ENCODE assay signal across 24 cellular contexts in the genomic region with DNA sequence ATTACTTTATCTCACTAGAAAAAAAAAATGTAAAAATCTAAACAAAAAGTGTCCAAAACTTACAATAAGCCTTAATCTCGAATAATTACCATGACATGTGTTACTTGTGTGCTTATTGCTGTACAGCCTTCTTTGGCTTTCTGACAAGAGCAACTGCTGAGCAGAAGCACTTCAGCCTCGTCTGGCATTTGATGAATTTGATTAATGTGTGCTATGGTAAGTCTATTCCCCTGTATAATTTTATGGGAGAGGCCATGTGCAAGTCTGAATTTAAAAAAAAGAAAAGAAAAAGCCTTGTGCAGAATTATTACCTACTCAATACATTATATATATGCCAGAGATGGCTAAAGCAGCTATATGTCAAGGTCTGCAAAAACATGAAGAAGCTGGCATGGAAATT.
A peak's percentile ranks its signal among the peaks of the same experiment; 100 is the strongest.
DNase-seq lines count a peak whose midpoint lies in the region; ATAC-seq and TF ChIP-seq lines count a peak whose summit lies in the region.
"Had no signal": no experiment of that assay in that cellular context is flagged by ENCODE, and none has a peak within 500 bp of the region (broad histone marks: within the 10 kb centered on the region; RNA-seq: fewer than 3 reads in every experiment).

No MANE protein-coding gene starts in this region.

- H3K27ac ChIP-seq in prostate gland = no peak overlapping the region
- H3K27ac ChIP-seq in mesendoderm (ENCODE audit: low read depth, low read length) = no peak overlapping the region
- H3K27ac ChIP-seq: 22Rv1, dorsolateral prefrontal cortex, epithelial cell of prostate, hepatocyte had no signal

- H3K9me3 ChIP-seq in prostate gland = no peaks in the 10 kb centered on the region
- H3K9me3 ChIP-seq: Caco-2, spleen had no signal

- H3K79me1 ChIP-seq in mesendoderm (ENCODE audit: low read length) = no peaks in the 10 kb centered on the region

- H3K27me3 Mint-ChIP-seq in activated naive CD4-positive, alpha-beta T cell treated with anti-CD3 and anti-CD28 coated beads, Interleukin-2, amount 10 ng/mL, durations not matched to agents 7 days and 5 days = no peaks in the 10 kb centered on the region
- H3K27me3 Mint-ChIP-seq in nephron (ENCODE audit: low read depth) = no peaks in the 10 kb centered on the region
- H3K27me3 Mint-ChIP-seq: activated B cell treated with CpG ODN at 0.5 μM for 24 hours had no signal

- H4K5ac ChIP-seq in mesendoderm (ENCODE audit: low read length) = no peak overlapping the region

- no peak overlapping the region for H3K56ac ChIP-seq in mesendoderm (ENCODE audit: low read length)

- H3K4me2 ChIP-seq in mesendoderm (ENCODE audit: low read length) = no peak overlapping the region
- H3K4me2 ChIP-seq: hepatocyte had no signal

- no peak overlapping the region for H4K8ac ChIP-seq in mesendoderm (ENCODE audit: low read depth, low read length)

- H3K4me1 Mint-ChIP-seq in activated naive CD4-positive, alpha-beta T cell treated with anti-CD3 and anti-CD28 coated beads, Interleukin-2, amount 10 ng/mL, durations not matched to agents 7 days and 5 days = peaks cover 23% of the 10 kb centered on the region
- H3K4me1 Mint-ChIP-seq in nephron = peaks cover 38% of the 10 kb centered on the region

- H2AK5ac ChIP-seq in mesendoderm (ENCODE audit: low read length) = no peak overlapping the region

- no peak for TF ChIP-seq CTCF in nephron (IDR thresholded peaks at IDR 0.05; ENCODE audit: unreplicated experiment in 3 of 3)
- no peak for TF ChIP-seq CTCF in prostate gland (IDR thresholded peaks at IDR 0.05)

- CTCF ChIA-PET in activated naive CD4-positive, alpha-beta T cell treated with anti-CD3 and anti-CD28 coated beads, Interleukin-2, amount 10 ng/mL, durations not matched to agents 7 days and 5 days (lab: Charles Lee) = no interaction called here

- no peak overlapping the region for H2BK15ac ChIP-seq in mesendoderm (replicated peaks; ENCODE audit: low read depth)

- H3K9ac ChIP-seq in mesendoderm (ENCODE audit: low read length) = no peak overlapping the region

- intact Hi-C loops in prostate gland (cut with DNase I) = no loop called here

- H3K9me3 Mint-ChIP-seq in activated naive CD4-positive, alpha-beta T cell treated with anti-CD3 and anti-CD28 coated beads, Interleukin-2, amount 10 ng/mL, durations not matched to agents 7 days and 5 days = no peaks in the 10 kb centered on the region
- no peaks in the 10 kb centered on the region for H3K9me3 Mint-ChIP-seq in nephron
- H3K9me3 Mint-ChIP-seq: activated B cell treated with CpG ODN at 0.5 μM for 24 hours had no signal

- peak; percentile 57 for DNase-seq in DMS 273 (lab: John Stamatoyannopoulos, UW; ENCODE audit: unreplicated experiment)
- no peak for DNase-seq in DMS 273 treated with DMSO at 0.1 percent for 48 hours (lab: John Stamatoyannopoulos, UW)
- DNase-seq in activated naive CD4-positive, alpha-beta T cell treated with anti-CD3 and anti-CD28 coated beads, Interleukin-2, amount 10 ng/mL, durations not matched to agents 7 days and 5 days = no peak
- DNase-seq in activated naive CD4-positive, alpha-beta T cell (lab: John Stamatoyannopoulos, UW) = no peak
- DNase-seq in prostate gland (ENCODE audit: low spot score) = no peak
- no peak for DNase-seq in mesendoderm
- DNase-seq: activated B cell treated with CpG ODN at 0.5 μM for 24 hours, activated gamma-delta T cell, Caco-2, dorsolateral prefrontal cortex, EL, foreskin fibroblast, Kasumi-1, NCI-H774, occipital lobe, SIG-M5, spleen had no signal

- WGBS in prostate gland = 36% methylated on average over 2 of the region's 2 CpGs
- WGBS in mesendoderm (ENCODE audit: extremely low coverage, insufficient coverage, low lambda C conversion rate) = no CpG with 5 or more reads among the region's 2 CpGs

- H3K4ac ChIP-seq in mesendoderm (ENCODE audit: low read depth, low read length) = no peak overlapping the region

- H2BK120ac ChIP-seq in mesendoderm (ENCODE audit: low read depth, low read length) = no peak overlapping the region

- H3K27ac Mint-ChIP-seq in activated naive CD4-positive, alpha-beta T cell treated with anti-CD3 and anti-CD28 coated beads, Interleukin-2, amount 10 ng/mL, durations not matched to agents 7 days and 5 days = peak overlapping the region; percentile 86
- peak overlapping the region in 2 of 3 experiments; percentile 79 to 81 for H3K27ac Mint-ChIP-seq in nephron
- H3K27ac Mint-ChIP-seq: activated B cell treated with CpG ODN at 0.5 μM for 24 hours had no signal

- H3K18ac ChIP-seq in mesendoderm (ENCODE audit: low read length) = no peak overlapping the region

- TF ChIP-seq POLR2A in prostate gland (IDR thresholded peaks at IDR 0.05) = no peak

- peaks cover 5% of the 10 kb centered on the region for H3K36me3 Mint-ChIP-seq in activated naive CD4-positive, alpha-beta T cell treated with anti-CD3 and anti-CD28 coated beads, Interleukin-2, amount 10 ng/mL, durations not matched to agents 7 days and 5 days
- H3K36me3 Mint-ChIP-seq in nephron (ENCODE audit: low read depth) = peaks cover 5% of the 10 kb centered on the region

- no peak overlapping the region for H3K4me3 Mint-ChIP-seq in activated naive CD4-positive, alpha-beta T cell treated with anti-CD3 and anti-CD28 coated beads, Interleukin-2, amount 10 ng/mL, durations not matched to agents 7 days and 5 days
- no peak overlapping the region for H3K4me3 Mint-ChIP-seq in nephron
- H3K4me3 Mint-ChIP-seq: activated B cell treated with CpG ODN at 0.5 μM for 24 hours had no signal

- H3K4me3 ChIP-seq in prostate gland (no peak overlapping the region), mesendoderm (ENCODE audit: low read length) (no peak overlapping the region)
- H3K4me3 ChIP-seq: dorsolateral prefrontal cortex, hepatocyte, lung, spleen had no signal

- H3K36me3 ChIP-seq in prostate gland (no peaks in the 10 kb centered on the region), mesendoderm (ENCODE audit: control insufficient read depth, insufficient read depth, low read length) (no peaks in the 10 kb centered on the region)

- H3K23ac ChIP-seq in mesendoderm (ENCODE audit: low read length) = no peak overlapping the region

- ATAC-seq in SK-N-SH treated with all-trans-retinoic acid at 6 μM for 48 hours = peak; percentile 78
- ATAC-seq: HCT116 had no signal

- no peak overlapping the region for H2BK5ac ChIP-seq in mesendoderm (ENCODE audit: low read length)

- no peaks in the 10 kb centered on the region for H3K79me2 ChIP-seq in mesendoderm (ENCODE audit: control insufficient read depth, insufficient read depth, low read length)
- H3K79me2 ChIP-seq: hepatocyte had no signal

- H3K27me3 ChIP-seq in prostate gland (replicated peaks; ENCODE audit: insufficient read depth) (no peaks in the 10 kb centered on the region), mesendoderm (ENCODE audit: insufficient read depth, low read length, poor library complexity) (no peaks in the 10 kb centered on the region)
- H3K27me3 ChIP-seq: dorsolateral prefrontal cortex, hepatocyte, spleen had no signal

- H3K4me1 ChIP-seq in prostate gland (replicated peaks) (no peaks in the 10 kb centered on the region), mesendoderm (ENCODE audit: control insufficient read depth, low read depth, low read length) (no peaks in the 10 kb centered on the region)
- H3K4me1 ChIP-seq: Caco-2 had no signal

TF ChIP-seq in SK-N-SH treated with all-trans-retinoic acid at 6 μM for 48 hours, 23 proteins besides CTCF, POLR2A, EP300 and RAD21 (continues in another document):
- no peak for TF ChIP-seq PPARA (CRISPR knock-in tag; IDR thresholded peaks at IDR 0.05; ENCODE audit: borderline replicate concordance)
- no peak for TF ChIP-seq CSDC2 (CRISPR knock-in tag; IDR thresholded peaks at IDR 0.05)
- TF ChIP-seq, protein P1, sequence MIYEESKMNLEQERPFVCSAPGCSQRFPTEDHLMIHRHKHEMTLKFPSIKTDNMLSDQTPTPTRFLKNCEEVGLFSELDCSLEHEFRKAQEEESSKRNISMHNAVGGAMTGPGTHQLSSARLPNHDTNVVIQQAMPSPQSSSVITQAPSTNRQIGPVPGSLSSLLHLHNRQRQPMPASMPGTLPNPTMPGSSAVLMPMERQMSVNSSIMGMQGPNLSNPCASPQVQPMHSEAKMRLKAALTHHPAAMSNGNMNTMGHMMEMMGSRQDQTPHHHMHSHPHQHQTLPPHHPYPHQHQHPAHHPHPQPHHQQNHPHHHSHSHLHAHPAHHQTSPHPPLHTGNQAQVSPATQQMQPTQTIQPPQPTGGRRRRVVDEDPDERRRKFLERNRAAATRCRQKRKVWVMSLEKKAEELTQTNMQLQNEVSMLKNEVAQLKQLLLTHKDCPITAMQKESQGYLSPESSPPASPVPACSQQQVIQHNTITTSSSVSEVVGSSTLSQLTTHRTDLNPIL (CRISPR knock-in tag; IDR thresholded peaks at IDR 0.05; ENCODE audit: low read depth) = no peak
- TF ChIP-seq ZC3H10 (CRISPR knock-in tag; IDR thresholded peaks at IDR 0.05) = no peak
- TF ChIP-seq, protein P2, sequence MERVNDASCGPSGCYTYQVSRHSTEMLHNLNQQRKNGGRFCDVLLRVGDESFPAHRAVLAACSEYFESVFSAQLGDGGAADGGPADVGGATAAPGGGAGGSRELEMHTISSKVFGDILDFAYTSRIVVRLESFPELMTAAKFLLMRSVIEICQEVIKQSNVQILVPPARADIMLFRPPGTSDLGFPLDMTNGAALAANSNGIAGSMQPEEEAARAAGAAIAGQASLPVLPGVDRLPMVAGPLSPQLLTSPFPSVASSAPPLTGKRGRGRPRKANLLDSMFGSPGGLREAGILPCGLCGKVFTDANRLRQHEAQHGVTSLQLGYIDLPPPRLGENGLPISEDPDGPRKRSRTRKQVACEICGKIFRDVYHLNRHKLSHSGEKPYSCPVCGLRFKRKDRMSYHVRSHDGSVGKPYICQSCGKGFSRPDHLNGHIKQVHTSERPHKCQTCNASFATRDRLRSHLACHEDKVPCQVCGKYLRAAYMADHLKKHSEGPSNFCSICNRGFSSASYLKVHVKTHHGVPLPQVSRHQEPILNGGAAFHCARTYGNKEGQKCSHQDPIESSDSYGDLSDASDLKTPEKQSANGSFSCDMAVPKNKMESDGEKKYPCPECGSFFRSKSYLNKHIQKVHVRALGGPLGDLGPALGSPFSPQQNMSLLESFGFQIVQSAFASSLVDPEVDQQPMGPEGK (CRISPR knock-in tag; IDR thresholded peaks at IDR 0.05; ENCODE audit: borderline replicate concordance) = no peak
- TF ChIP-seq OSR1 (CRISPR knock-in tag; IDR thresholded peaks at IDR 0.05) = no peak
- TF ChIP-seq ZNF70 (CRISPR knock-in tag; IDR thresholded peaks at IDR 0.05) = no peak
- 0 out of 2 replicates have a peak, but pooled peaks have one; percentile 16 for TF ChIP-seq SNAI2 (CRISPR knock-in tag; IDR thresholded peaks at IDR 0.05)
- peak; percentile 86 for TF ChIP-seq ZNF8 (CRISPR knock-in tag; IDR thresholded peaks at IDR 0.05)
